25 cellular contexts compared by ENCODE assay signal in genomic region chr6:79864421-79864820, GRCh38.
"Had no signal": no experiment of that assay in that cellular context is flagged by ENCODE, and none has a peak within 500 bp of the region (broad histone marks: within the 10 kb centered on the region; RNA-seq: fewer than 3 reads in every experiment).

No MANE protein-coding gene starts in this region.

- H3K4me1 ChIP-seq: colonic mucosa, uterus had no signal

- H3K4me3 Mint-ChIP-seq: activated CD4-positive, alpha-beta T cell treated with anti-CD3 and anti-CD28 coated beads for 36 hours; activated CD8-positive, alpha-beta T cell treated with anti-CD3 and anti-CD28 coated beads, Interleukin-2, amount 10 ng/mL, durations not matched to agents 7 days and 5 days; activated naive CD4-positive, alpha-beta T cell treated with anti-CD3 and anti-CD28 coated beads for 36 hours; activated naive CD8-positive, alpha-beta T cell treated with anti-CD3 and anti-CD28 coated beads for 36 hours; activated T-cell treated with anti-CD3 and anti-CD28 coated beads, Interleukin-2, amount 50 U/mL, for 72 hours; natural killer cell; type B pancreatic cell had no signal

- H3K9me3 Mint-ChIP-seq: activated naive CD4-positive, alpha-beta T cell treated with anti-CD3 and anti-CD28 coated beads for 36 hours; activated naive CD8-positive, alpha-beta T cell treated with anti-CD3 and anti-CD28 coated beads for 36 hours; activated T-cell treated with anti-CD3 and anti-CD28 coated beads, Interleukin-2, amount 50 U/mL, for 72 hours; natural killer cell; type B pancreatic cell had no signal

- H3K27ac ChIP-seq: colonic mucosa, heart right ventricle, lower lobe of right lung, right lobe of liver, thoracic aorta, uterus had no signal

- H3K36me3 ChIP-seq: colonic mucosa, heart right ventricle, lower lobe of right lung, right lobe of liver, thoracic aorta, uterus had no signal

- H3K27me3 ChIP-seq: colonic mucosa, right lobe of liver, uterus had no signal

- ATAC-seq: activated CD4-positive, alpha-beta T cell treated with anti-CD3 and anti-CD28 coated beads for 36 hours; activated CD8-positive, alpha-beta T cell treated with anti-CD3 and anti-CD28 coated beads, Interleukin-2, amount 10 ng/mL, durations not matched to agents 7 days and 5 days; activated T-cell treated with anti-CD3 and anti-CD28 coated beads, Interleukin-2, amount 50 U/mL, for 72 hours; heart right ventricle; left lobe of liver; lower lobe of right lung; natural killer cell; right lobe of liver; stimulated activated naive CD8-positive, alpha-beta T cell treated with anti-CD3 and anti-CD28 coated beads, Interleukin-15, Interleukin-2, amounts not matched to agents 100 U/mL and 50 U/mL, for 24 hours had no signal

- H3K27ac Mint-ChIP-seq: activated CD4-positive, alpha-beta T cell treated with anti-CD3 and anti-CD28 coated beads for 36 hours; activated CD8-positive, alpha-beta T cell treated with anti-CD3 and anti-CD28 coated beads, Interleukin-2, amount 10 ng/mL, durations not matched to agents 7 days and 5 days; activated naive CD4-positive, alpha-beta T cell treated with anti-CD3 and anti-CD28 coated beads for 36 hours; activated naive CD8-positive, alpha-beta T cell treated with anti-CD3 and anti-CD28 coated beads for 36 hours; activated T-cell treated with anti-CD3 and anti-CD28 coated beads, Interleukin-2, amount 50 U/mL, for 72 hours; natural killer cell; progenitor cell of endocrine pancreas; type B pancreatic cell had no signal

- H3K27me3 Mint-ChIP-seq: type B pancreatic cell had no signal

- H3K36me3 Mint-ChIP-seq: activated naive CD8-positive, alpha-beta T cell treated with anti-CD3 and anti-CD28 coated beads for 36 hours; natural killer cell; type B pancreatic cell had no signal

- H3K4me3 ChIP-seq: colonic mucosa, heart right ventricle, lower lobe of right lung, right lobe of liver, thoracic aorta, uterus had no signal

- DNase-seq: activated CD4-positive, alpha-beta T cell treated with anti-CD3 and anti-CD28 coated beads for 36 hours; activated CD4-positive, CD25-positive, alpha-beta regulatory T cell; activated CD8-positive, alpha-beta T cell treated with anti-CD3 and anti-CD28 coated beads, Interleukin-2, amount 10 ng/mL, durations not matched to agents 7 days and 5 days; activated effector memory CD4-positive, alpha-beta T cell treated with Interleukin-2 at 50 U/mL for 16 hours; activated naive CD4-positive, alpha-beta T cell treated with anti-CD3 and anti-CD28 coated beads for 36 hours; activated naive CD8-positive, alpha-beta T cell treated with anti-CD3 and anti-CD28 coated beads for 36 hours; activated T-cell treated with anti-CD3 and anti-CD28 coated beads for 4 hours; activated T-cell treated with anti-CD3 and anti-CD28 coated beads, Interleukin-2, amount 50 U/mL, for 72 hours; central memory CD4-positive, alpha-beta T cell; colonic mucosa; effector CD8-positive, alpha-beta T cell; erythroblast; heart right ventricle; lower lobe of right lung; mesenchymal stem cell; natural killer cell; right lobe of liver; stimulated activated CD4-positive, alpha-beta T cell treated with anti-CD3 and anti-CD28 coated beads, Interleukin-4, amount 100 ng/mL, for 1 hour; stimulated activated naive CD8-positive, alpha-beta T cell treated with anti-CD3 and anti-CD28 coated beads, Interleukin-15, Interleukin-2, amounts not matched to agents 100 U/mL and 50 U/mL, for 24 hours; T-helper 1 cell; uterus had no signal

- H3K9me3 ChIP-seq: colonic mucosa, heart right ventricle, lower lobe of right lung, right lobe of liver, thoracic aorta, uterus had no signal
